Comparison of ENCODE assay signal across 21 cellular contexts in genomic region chr3:53080612-53081205, GRCh38.
"Had no signal": no experiment of that assay in that cellular context is flagged by ENCODE, and none has a peak within 500 bp of the region (broad histone marks: within the 10 kb centered on the region; RNA-seq: fewer than 3 reads in every experiment).

No MANE protein-coding gene starts in this region.

- H3K27ac Mint-ChIP-seq: activated CD4-positive, alpha-beta memory T cell treated with anti-CD3 and anti-CD28 coated beads for 36 hours; activated naive CD4-positive, alpha-beta T cell treated with anti-CD3 and anti-CD28 coated beads, Interleukin-2, amount 10 ng/mL, durations not matched to agents 7 days and 5 days; brain; nephron had no signal

- H3K4me3 Mint-ChIP-seq: activated CD4-positive, alpha-beta memory T cell treated with anti-CD3 and anti-CD28 coated beads for 36 hours; activated naive CD4-positive, alpha-beta T cell treated with anti-CD3 and anti-CD28 coated beads, Interleukin-2, amount 10 ng/mL, durations not matched to agents 7 days and 5 days; brain; nephron had no signal

- H3K27me3 Mint-ChIP-seq: activated CD4-positive, alpha-beta memory T cell treated with anti-CD3 and anti-CD28 coated beads for 36 hours; activated naive CD4-positive, alpha-beta T cell treated with anti-CD3 and anti-CD28 coated beads, Interleukin-2, amount 10 ng/mL, durations not matched to agents 7 days and 5 days had no signal

- H3K9me3 Mint-ChIP-seq: activated CD4-positive, alpha-beta memory T cell treated with anti-CD3 and anti-CD28 coated beads for 36 hours; activated naive CD4-positive, alpha-beta T cell treated with anti-CD3 and anti-CD28 coated beads, Interleukin-2, amount 10 ng/mL, durations not matched to agents 7 days and 5 days; brain; nephron had no signal

- H3K9me3 ChIP-seq: left ventricle myocardium inferior, pancreas, transverse colon, vagina had no signal

- ATAC-seq: pancreas, right cardiac atrium had no signal

- DNase-seq: activated CD4-positive, alpha-beta memory T cell treated with anti-CD3 and anti-CD28 coated beads for 36 hours; activated CD4-positive, alpha-beta T cell treated with anti-CD3 and anti-CD28 coated beads for 48 hours; activated effector memory CD4-positive, alpha-beta T cell treated with anti-CD3 and anti-CD28 coated beads, Interleukin-2, amount 50 U/mL, for 16 hours; activated naive CD4-positive, alpha-beta T cell treated with anti-CD3 and anti-CD28 coated beads, Interleukin-2, amount 10 ng/mL, durations not matched to agents 7 days and 5 days; activated T-cell treated with anti-CD3 and anti-CD28 coated beads for 4 hours; anterior cingulate cortex; caudate nucleus; dermis blood vessel endothelial cell; effector memory CD4-positive, alpha-beta T cell; foreskin melanocyte; kidney glomerular epithelial cell; left ventricle myocardium inferior; mammary epithelial cell; right cardiac atrium; stimulated activated CD4-positive, alpha-beta T cell treated with anti-CD3 and anti-CD28 coated beads, Interleukin-1b, Interleukin-23, amount 100 ng/mL, for 48 hours; transverse colon had no signal

- H3K4me1 ChIP-seq: transverse colon had no signal

- H3K27ac ChIP-seq: left ventricle myocardium inferior, pancreas, skin epidermis, transverse colon, vagina had no signal

- H3K4me1 Mint-ChIP-seq: activated naive CD4-positive, alpha-beta T cell treated with anti-CD3 and anti-CD28 coated beads, Interleukin-2, amount 10 ng/mL, durations not matched to agents 7 days and 5 days; nephron had no signal

- H3K27me3 ChIP-seq: pancreas, transverse colon, vagina had no signal

- H3K36me3 Mint-ChIP-seq: activated CD4-positive, alpha-beta memory T cell treated with anti-CD3 and anti-CD28 coated beads for 36 hours; brain had no signal
